Comparison of ENCODE assay signal across 8 cellular contexts in genomic region chr7:127107601-127108007, GRCh38.
A peak's percentile ranks its signal among the peaks of the same experiment; 100 is the strongest.
DNase-seq lines count a peak whose midpoint lies in the region; ATAC-seq and TF ChIP-seq lines count a peak whose summit lies in the region.

No MANE protein-coding gene starts in this region.

- H3K4me1 ChIP-seq in endodermal cell (ENCODE audit: control insufficient read depth, insufficient read depth, low read length): no peaks in the 10 kb centered on the region

- no peak overlapping the region for H3K9ac ChIP-seq in endodermal cell (ENCODE audit: extremely low read depth, low read length, poor library complexity, severe bottlenecking)

- no peaks in the 10 kb centered on the region for H3K36me3 ChIP-seq in endodermal cell (ENCODE audit: control insufficient read depth, insufficient read depth, low read length)

- H3K27ac ChIP-seq in endodermal cell (ENCODE audit: low read depth, low read length): no peak overlapping the region

- peaks cover 15% of the 10 kb centered on the region for H3K27me3 Mint-ChIP-seq in endodermal cell (ENCODE audit: insufficient read depth)
- no peaks in the 10 kb centered on the region for H3K27me3 Mint-ChIP-seq in nephron (ENCODE audit: low read depth)

- no peaks in the 10 kb centered on the region for H3K9me3 Mint-ChIP-seq in endodermal cell
- H3K9me3 Mint-ChIP-seq in nephron: no peaks in the 10 kb centered on the region

- no peaks in the 10 kb centered on the region for H3K9me3 ChIP-seq in endodermal cell (ENCODE audit: control insufficient read depth, low read length)

- TF ChIP-seq CTCF in endodermal cell (conservative IDR thresholded peaks at IDR 0.05): peak; percentile 88
- TF ChIP-seq CTCF in nephron (IDR thresholded peaks at IDR 0.05; ENCODE audit: unreplicated experiment in 3 of 3): peak; percentile 46 to 54 (median 53)

- H3K36me3 Mint-ChIP-seq in endodermal cell (ENCODE audit: low read depth) (no peaks in the 10 kb centered on the region), nephron (ENCODE audit: low read depth) (no peaks in the 10 kb centered on the region)

- H3K4me3 Mint-ChIP-seq in endodermal cell (no peak overlapping the region), nephron (no peak overlapping the region)

- H3K27ac Mint-ChIP-seq in endodermal cell: no peak overlapping the region
- no peak overlapping the region for H3K27ac Mint-ChIP-seq in nephron

- H3K4me1 Mint-ChIP-seq in endodermal cell (no peaks in the 10 kb centered on the region), nephron (no peaks in the 10 kb centered on the region)

- no peaks in the 10 kb centered on the region for H3K27me3 ChIP-seq in endodermal cell (ENCODE audit: control insufficient read depth, insufficient read depth, low read length, poor library complexity, severe bottlenecking)

- intact Hi-C loops in sciatic nerve (cut with DNase I): no loop called here

- DNase-seq in NCI-H1092 treated with DMSO at 0.1 percent for 48 hours (lab: John Stamatoyannopoulos, UW): peak; percentile 35
- no peak for DNase-seq in NCI-H1092 (lab: John Stamatoyannopoulos, UW)
- DNase-seq in SK-N-DZ (ENCODE audit: low spot score): peak; percentile 34
- peak; percentile 89 for DNase-seq in endodermal cell
- no peak for DNase-seq in sciatic nerve (ENCODE audit: low spot score)

- ATAC-seq in GM21447 (IDR thresholded peaks at IDR 0.05; ENCODE audit: unreplicated experiment): peak; percentile 74
- peak; percentile 61 for ATAC-seq in HG03521 (IDR thresholded peaks at IDR 0.05; ENCODE audit: unreplicated experiment)
- no peak for ATAC-seq in sciatic nerve

- 34 to 38% methylated on average over 4 to 5 of the region's 5 CpGs for WGBS in endodermal cell (ENCODE audit: insufficient coverage in 1 of 2, insufficient read length in 1 of 2), 2 experiments

- no peak overlapping the region for H3K4me3 ChIP-seq in endodermal cell (ENCODE audit: low read length)

Comparison
In these comparisons a context has a peak if more than half of its experiments do, and no peak if none do; other contexts are left out.
1. DNase-seq: peak in NCI-H1092 treated with DMSO at 0.1 percent for 48 hours (single experiment), SK-N-DZ (single experiment) and endodermal cell (single experiment); none in NCI-H1092 (single experiment) and sciatic nerve (single experiment).